8 cellular contexts compared by ENCODE assay signal in the genomic region with DNA sequence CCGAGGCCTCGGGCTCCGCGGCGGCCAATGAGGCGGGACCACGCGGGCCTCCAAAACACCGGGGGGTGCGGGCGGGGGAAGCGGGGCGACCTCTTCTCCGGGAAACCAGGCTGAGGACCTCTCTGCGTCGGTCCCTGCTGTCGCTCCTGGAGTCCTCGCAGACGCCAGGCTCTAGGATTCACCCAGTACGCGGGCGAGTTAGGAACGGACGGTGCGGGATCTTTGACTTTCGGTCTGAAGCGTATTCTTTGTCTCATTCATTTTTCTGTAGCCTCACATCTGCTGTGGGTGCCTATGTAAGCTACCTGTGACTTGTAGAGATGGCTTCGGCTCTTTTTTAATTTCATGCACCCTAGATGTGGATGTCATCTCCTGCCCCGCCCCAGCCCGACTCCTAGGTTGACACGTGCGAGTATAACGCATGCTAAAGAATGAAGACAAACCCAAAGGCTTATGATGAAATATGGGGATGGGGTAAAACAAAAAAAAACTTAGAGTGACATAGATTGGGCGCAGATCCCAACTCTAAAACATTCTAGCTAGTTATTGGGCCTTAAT. TPM values are rescaled to one million over a fixed set of nuclear protein-coding genes. Genes with fewer than 3 reads are reported as not detected.
DNase-seq lines count a peak whose midpoint lies in the region; ATAC-seq and TF ChIP-seq lines count a peak whose summit lies in the region.

No MANE protein-coding gene starts in this region.

- no peaks in the 10 kb centered on the region for H3K9me3 ChIP-seq in right lobe of liver

- H3K27ac ChIP-seq in right lobe of liver (peak overlapping the region in 2 of 3 donors; percentile 61 to 79), substantia nigra (ENCODE audit: low read depth, low read length, poor library complexity, severe bottlenecking) (peak overlapping the region; percentile 60)

- no peak for TF ChIP-seq POLR2A in right lobe of liver (IDR thresholded peaks at IDR 0.05)

- no peaks in the 10 kb centered on the region for H3K27me3 Mint-ChIP-seq in activated naive CD8-positive, alpha-beta T cell treated with anti-CD3 and anti-CD28 coated beads for 36 hours

- TF ChIP-seq CTCF in LNCaP clone FGC (IDR thresholded peaks at IDR 0.05; ENCODE audit: control insufficient read depth, extremely low read depth, insufficient read depth), result no peak
- TF ChIP-seq CTCF in right lobe of liver (IDR thresholded peaks at IDR 0.05), result no peak

- peak overlapping the region; percentile 92 for H3K4me3 Mint-ChIP-seq in activated naive CD8-positive, alpha-beta T cell treated with anti-CD3 and anti-CD28 coated beads for 36 hours

- intact Hi-C loops in right lobe of liver (cut with DNase I), result no loop called here

- ATAC-seq in GM21447 (IDR thresholded peaks at IDR 0.05; ENCODE audit: unreplicated experiment), result peak; percentile 9
- ATAC-seq in right lobe of liver, result no peak

- H3K36me3 Mint-ChIP-seq in activated naive CD8-positive, alpha-beta T cell treated with anti-CD3 and anti-CD28 coated beads for 36 hours, result no peaks in the 10 kb centered on the region

- H3K4me3 ChIP-seq in LNCaP clone FGC (ENCODE audit: low read depth, low read length) (peak overlapping the region; percentile 75), right lobe of liver (peak overlapping the region; percentile 86 to 96 (median 92))

- H3K36me3 ChIP-seq in right lobe of liver, result no peaks in the 10 kb centered on the region

- peaks cover 42% of the 10 kb centered on the region for H3K4me1 Mint-ChIP-seq in activated naive CD8-positive, alpha-beta T cell treated with anti-CD3 and anti-CD28 coated beads for 36 hours

- H3K27ac Mint-ChIP-seq in activated naive CD8-positive, alpha-beta T cell treated with anti-CD3 and anti-CD28 coated beads for 36 hours, result peak overlapping the region; percentile 75

- DNase-seq in COLO668 (lab: John Stamatoyannopoulos, UW; ENCODE audit: unreplicated experiment) (peak; percentile 53), LNCaP clone FGC (ENCODE audit: low read depth) (no peak), right lobe of liver (peak in 1 of 3 donors; percentile 56), substantia nigra (lab: John Stamatoyannopoulos, UW) (no peak), EL (no peak), NCI-H1417 treated with DMSO at 0.1 percent for 48 hours (lab: John Stamatoyannopoulos, UW) (no peak)
- DNase-seq in activated naive CD8-positive, alpha-beta T cell treated with anti-CD3 and anti-CD28 coated beads for 36 hours, result peak; percentile 25

- H3K27me3 ChIP-seq in right lobe of liver, result no peaks in the 10 kb centered on the region

- H3K9me3 Mint-ChIP-seq in activated naive CD8-positive, alpha-beta T cell treated with anti-CD3 and anti-CD28 coated beads for 36 hours, result no peaks in the 10 kb centered on the region

- WGBS in right lobe of liver (ENCODE audit: insufficient coverage, low coverage, low lambda C conversion rate, missing lambda C conversion rate), result 4% methylated on average over 20 of the region's 34 CpGs

- H3K4me1 ChIP-seq in right lobe of liver, result peaks cover 0 to 13% (median 5%) of the 10 kb centered on the region in 4 donors

RNA-seq across cellular contexts. Expression of gene ERO1B, which starts 0.5 kb away (rescaled TPM):
- 1 to 10 TPM; 2.8 to 3.7 TPM for total RNA-seq in activated naive CD8-positive, alpha-beta T cell treated with anti-CD3 and anti-CD28 coated beads for 36 hours
- total RNA-seq in right lobe of liver, result 10 to 100 TPM in 5 of 6 experiments, 1 to 10 TPM in 1; 8.0 to 22.5 (median 17.1) TPM

Comparison
In these comparisons a context has a peak if more than half of its experiments do, and no peak if none do; other contexts are left out.
1. DNase-seq: peak in COLO668 (single experiment) and activated naive CD8-positive, alpha-beta T cell treated with anti-CD3 and anti-CD28 coated beads for 36 hours (single experiment); none in LNCaP clone FGC (single experiment), substantia nigra (0 of 49), EL (single experiment) and NCI-H1417 treated with DMSO at 0.1 percent for 48 hours (single experiment).